In the genomic region with DNA sequence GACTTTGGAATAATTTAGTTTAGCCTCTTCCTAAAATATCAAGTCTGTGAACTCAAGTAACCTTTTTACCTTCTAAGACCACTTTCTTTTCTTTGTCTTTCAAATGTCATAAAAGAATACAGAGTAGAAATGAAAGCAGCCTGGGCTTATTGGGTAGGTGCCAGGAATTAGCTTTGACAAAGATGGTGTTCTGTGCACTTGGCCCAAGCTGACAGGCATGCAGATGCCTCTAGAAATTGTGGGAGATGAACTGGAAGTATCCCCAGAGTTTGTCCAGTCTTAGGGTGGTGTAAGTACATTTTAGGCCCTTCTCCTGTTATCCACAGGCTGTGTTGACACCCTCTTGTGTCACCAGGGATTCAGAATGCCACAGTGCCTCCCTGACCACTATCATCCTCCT, we compare ENCODE assay signal across 11 cellular contexts.
DNase-seq lines count a peak whose midpoint lies in the region; ATAC-seq and TF ChIP-seq lines count a peak whose summit lies in the region.
"Had no signal": no experiment of that assay in that cellular context is flagged by ENCODE, and none has a peak within 500 bp of the region (broad histone marks: within the 10 kb centered on the region; RNA-seq: fewer than 3 reads in every experiment).

No MANE protein-coding gene starts in this region.

- H3F3A ChIP-seq in PC-3 (ENCODE audit: low read length, unreplicated experiment), result no peaks in the 10 kb centered on the region

- DNase-seq in CD4-positive, alpha-beta memory T cell, result no peak
- DNase-seq in PC-3 (peak; percentile 3), esophagus muscularis mucosa (ENCODE audit: extremely low spot score) (peak; percentile 74), NCI-H1930 (lab: John Stamatoyannopoulos, UW) (no peak)
- DNase-seq: activated naive CD4-positive, alpha-beta T cell treated with anti-CD3 and anti-CD28 coated beads, Interleukin-2, amount 10 ng/mL, durations not matched to agents 7 days and 5 days; NCI-H82 had no signal

- H3K27ac ChIP-seq in CD4-positive, alpha-beta memory T cell (ENCODE audit: low read depth, low read length), result no peak overlapping the region
- H3K27ac ChIP-seq in PC-3 (ENCODE audit: low read length) (peak overlapping the region; percentile 84), esophagus muscularis mucosa (replicated peaks in 1 of 4) (peak overlapping the region; percentile 17 to 71 (median 35)), parathyroid adenoma (no peak overlapping the region)

- H3K9ac ChIP-seq in PC-3 (ENCODE audit: low read length) (no peak overlapping the region; the same call in 1 of the 2 replicates), parathyroid adenoma (no peak overlapping the region)

- H3K4me3 ChIP-seq in CD4-positive, alpha-beta memory T cell (ENCODE audit: low read length in 2 of 2), result no peak overlapping the region
- H3K4me3 ChIP-seq in PC-3 (ENCODE audit: low read length) (no peak overlapping the region), esophagus muscularis mucosa (no peak overlapping the region), parathyroid adenoma (ENCODE audit: low read depth, low read length) (peak overlapping the region; percentile 31)

- ATAC-seq in PC-3, result no peak
- ATAC-seq in GM18505 (IDR thresholded peaks at IDR 0.05; ENCODE audit: unreplicated experiment), result no peak
- ATAC-seq in GM21447 (IDR thresholded peaks at IDR 0.05; ENCODE audit: unreplicated experiment), result no peak
- no peak for ATAC-seq in HG03159 (IDR thresholded peaks at IDR 0.05; ENCODE audit: unreplicated experiment)

- TF ChIP-seq CTCF in PC-3 (conservative IDR thresholded peaks at IDR 0.05; ENCODE audit: low read depth, low read length) (no peak), esophagus muscularis mucosa (IDR thresholded peaks at IDR 0.05) (no peak), parathyroid adenoma (IDR thresholded peaks at IDR 0.05) (no peak)

- H3K9me2 ChIP-seq in PC-3 (replicated peaks; ENCODE audit: low read length), result no peaks in the 10 kb centered on the region

- no peaks in the 10 kb centered on the region for H3K36me3 ChIP-seq in CD4-positive, alpha-beta memory T cell (ENCODE audit: insufficient read depth, low read length)
- H3K36me3 ChIP-seq in PC-3 (ENCODE audit: low read depth, low read length), result no peaks in the 10 kb centered on the region
- H3K36me3 ChIP-seq in esophagus muscularis mucosa, result no peaks in the 10 kb centered on the region
- H3K36me3 ChIP-seq in parathyroid adenoma (ENCODE audit: control insufficient read depth, insufficient read depth, low read length), result no peaks in the 10 kb centered on the region

- H3K79me2 ChIP-seq in PC-3 (ENCODE audit: low read length), result no peaks in the 10 kb centered on the region
- H3K79me2 ChIP-seq in parathyroid adenoma, result no peaks in the 10 kb centered on the region

- H3K4me2 ChIP-seq in PC-3 (ENCODE audit: low read length), result peak overlapping the region; percentile 63
- H3K4me2 ChIP-seq in parathyroid adenoma (ENCODE audit: low read length), result peak overlapping the region; percentile 42

- CTCF ChIA-PET in CD4-positive, alpha-beta memory T cell (lab: Charles Lee; ENCODE audit: partially characterized antibody), result interaction anchor here (0.7 to 1.5 kb wide), 2 partner anchors 28 to 52 kb away, joined by 3 read pairs; no protein-coding TSS in a partner anchor
- CTCF ChIA-PET in PC-3 (lab: Charles Lee), result no interaction called here

- H3K4me3 Mint-ChIP-seq in CD4-positive, alpha-beta memory T cell, result no peak overlapping the region
- H3K4me3 Mint-ChIP-seq: activated naive CD4-positive, alpha-beta T cell treated with anti-CD3 and anti-CD28 coated beads, Interleukin-2, amount 10 ng/mL, durations not matched to agents 7 days and 5 days had no signal

- H3K27me3 Mint-ChIP-seq in CD4-positive, alpha-beta memory T cell, result no peaks in the 10 kb centered on the region
- H3K27me3 Mint-ChIP-seq: activated naive CD4-positive, alpha-beta T cell treated with anti-CD3 and anti-CD28 coated beads, Interleukin-2, amount 10 ng/mL, durations not matched to agents 7 days and 5 days had no signal

- H4K20me1 ChIP-seq in PC-3 (ENCODE audit: low read length), result no peaks in the 10 kb centered on the region

- no peaks in the 10 kb centered on the region for H3K9me3 ChIP-seq in CD4-positive, alpha-beta memory T cell (ENCODE audit: control insufficient read depth in 1 of 2, low read length in 2 of 2)
- H3K9me3 ChIP-seq in PC-3 (ENCODE audit: low read length) (no peaks in the 10 kb centered on the region), esophagus muscularis mucosa (no peaks in the 10 kb centered on the region), parathyroid adenoma (ENCODE audit: control insufficient read depth, low read length) (no peaks in the 10 kb centered on the region)
- H3K9me3 ChIP-seq: Caco-2 had no signal

- intact Hi-C loops in CD4-positive, alpha-beta memory T cell (cut with micrococcal nuclease), result loop anchor here (5.0 kb wide), 1 partner anchor 554 kb away; no protein-coding TSS in a partner anchor
- intact Hi-C loops in PC-3 (cut with micrococcal nuclease), result loop anchor here (5.0 to 10.0 kb wide), 2 partner anchors 64 to 177 kb away; no protein-coding TSS in a partner anchor
- intact Hi-C loops in esophagus muscularis mucosa (cut with DNase I), result loop anchor here (2.0 kb wide), 1 partner anchor 163 kb away; no protein-coding TSS in a partner anchor

- no peaks in the 10 kb centered on the region for H3K27me3 ChIP-seq in CD4-positive, alpha-beta memory T cell (ENCODE audit: insufficient read depth, low read length)
- no peaks in the 10 kb centered on the region for H3K27me3 ChIP-seq in PC-3 (ENCODE audit: low read length)
- H3K27me3 ChIP-seq in esophagus muscularis mucosa, result no peaks in the 10 kb centered on the region
- H3K27me3 ChIP-seq in parathyroid adenoma (ENCODE audit: control insufficient read depth, insufficient read depth, low read length), result no peaks in the 10 kb centered on the region

- TF ChIP-seq POLR2A in esophagus muscularis mucosa (IDR thresholded peaks at IDR 0.05; ENCODE audit: low read depth), result no peak
- TF ChIP-seq POLR2A in GM18505 (IDR thresholded peaks at IDR 0.05; ENCODE audit: borderline replicate concordance, extremely low read depth, insufficient read depth, insufficient read length), result no peak

- H3K36me3 Mint-ChIP-seq in CD4-positive, alpha-beta memory T cell, result no peaks in the 10 kb centered on the region
- H3K36me3 Mint-ChIP-seq: activated naive CD4-positive, alpha-beta T cell treated with anti-CD3 and anti-CD28 coated beads, Interleukin-2, amount 10 ng/mL, durations not matched to agents 7 days and 5 days had no signal

- BruUV-seq in PC-3 (replicated peaks; lab: Mats Ljungman, UMichigan), result no TSS peak

- POLR2A ChIA-PET in CD4-positive, alpha-beta memory T cell (lab: Charles Lee; ENCODE audit: partially characterized antibody), result interaction anchor here (1.6 kb wide), 1 partner anchor 232 kb away, joined by 5 read pairs; no protein-coding TSS in a partner anchor
- POLR2A ChIA-PET in PC-3 (lab: Charles Lee; ENCODE audit: unreplicated experiment), result no interaction called here

- peaks cover 0 to 1% (median 0%) of the 10 kb centered on the region in 8 donors for H3K9me3 Mint-ChIP-seq in CD4-positive, alpha-beta memory T cell
- H3K9me3 Mint-ChIP-seq: activated naive CD4-positive, alpha-beta T cell treated with anti-CD3 and anti-CD28 coated beads, Interleukin-2, amount 10 ng/mL, durations not matched to agents 7 days and 5 days had no signal

- peaks cover 41 to 75% (median 58%) of the 10 kb centered on the region in 4 donors for H3K4me1 Mint-ChIP-seq in CD4-positive, alpha-beta memory T cell

- H3K27ac Mint-ChIP-seq in CD4-positive, alpha-beta memory T cell, result peak overlapping the region in 6 of 7 donors; percentile 25 to 82 (median 70)
- H3K27ac Mint-ChIP-seq: activated naive CD4-positive, alpha-beta T cell treated with anti-CD3 and anti-CD28 coated beads, Interleukin-2, amount 10 ng/mL, durations not matched to agents 7 days and 5 days had no signal

- no peak for TF ChIP-seq EP300 in esophagus muscularis mucosa (IDR thresholded peaks at IDR 0.05)

- no peak overlapping the region for H2AFZ ChIP-seq in PC-3 (ENCODE audit: low read length)
- peak overlapping the region; percentile 34 for H2AFZ ChIP-seq in parathyroid adenoma

- H3K4me1 ChIP-seq in CD4-positive, alpha-beta memory T cell (ENCODE audit: insufficient read depth, low read length), result peaks cover 56% of the 10 kb centered on the region
- peaks cover 31% of the 10 kb centered on the region for H3K4me1 ChIP-seq in PC-3 (ENCODE audit: insufficient read depth, low read length)
- peaks cover 18 to 43% (median 42%) of the 10 kb centered on the region in 4 donors for H3K4me1 ChIP-seq in esophagus muscularis mucosa
- peaks cover 14% of the 10 kb centered on the region for H3K4me1 ChIP-seq in parathyroid adenoma
- H3K4me1 ChIP-seq: Caco-2 had no signal

Comparison
In these comparisons a context has a peak if more than half of its experiments do, and no peak if none do; other contexts are left out.
1. DNase-seq: peak in PC-3 (single experiment) and esophagus muscularis mucosa (single experiment); none in CD4-positive, alpha-beta memory T cell (0 of 5) and NCI-H1930 (0 of 2).
2. H3K27ac ChIP-seq: peak in PC-3 (single experiment) and esophagus muscularis mucosa (4 of 4); none in CD4-positive, alpha-beta memory T cell (single experiment) and parathyroid adenoma (single experiment).